8 cellular contexts compared by ENCODE assay signal in genomic region chr2:219247678-219248642, GRCh38. TPM values are rescaled to one million over a fixed set of nuclear protein-coding genes. Genes with fewer than 3 reads are reported as not detected.
DNase-seq lines count a peak whose midpoint lies in the region; ATAC-seq, FAIRE-seq and TF ChIP-seq lines count a peak whose summit lies in the region.

No MANE protein-coding gene starts in this region.

- H3K79me2 ChIP-seq in keratinocyte (ENCODE audit: control insufficient read depth, insufficient read depth, low read length), result peaks cover 53% of the 10 kb centered on the region

- no peak for FAIRE-seq in keratinocyte (lab: Jason Lieb, UNC)

- peak overlapping the region; percentile 83 to 95 (median 89) for H3K4me3 Mint-ChIP-seq in IgD-negative memory B cell

- H3K9me3 Mint-ChIP-seq in IgD-negative memory B cell, result no peaks in the 10 kb centered on the region

- peaks cover 31 to 39% of the 10 kb centered on the region in 2 experiments for H3K36me3 ChIP-seq in keratinocyte (ENCODE audit: control insufficient read depth in 2 of 2, extremely low read depth in 1 of 2, insufficient read depth in 2 of 2, low read length in 2 of 2)

- H3K4me1 Mint-ChIP-seq in IgD-negative memory B cell, result peaks cover 50 to 68% (median 58%) of the 10 kb centered on the region in 3 donors

- peaks cover 68% of the 10 kb centered on the region for H3K4me1 ChIP-seq in keratinocyte (ENCODE audit: control insufficient read depth, extremely low read depth, insufficient read depth, low read length)

- no peak for ATAC-seq in GM21717 (IDR thresholded peaks at IDR 0.05; ENCODE audit: unreplicated experiment)

- TF ChIP-seq CTCF in keratinocyte (optimal IDR thresholded peaks at IDR 0.05 in 1 of 3, IDR thresholded peaks at IDR 0.05 in 1 of 3, conservative IDR thresholded peaks at IDR 0.05 in 1 of 3; ENCODE audit: extremely low read depth in 1 of 3, insufficient read depth in 2 of 3, low read length in 3 of 3), result no peak

- H3K27me3 Mint-ChIP-seq in IgD-negative memory B cell, result peaks cover 1% of the 10 kb centered on the region

- no peak overlapping the region for H3K4me3 ChIP-seq in keratinocyte (ENCODE audit: control insufficient read depth in 2 of 3, extremely low read depth in 1 of 3, insufficient read depth in 2 of 3, low read depth in 1 of 3, low read length in 3 of 3)

- H3K36me3 Mint-ChIP-seq in IgD-negative memory B cell, result peaks cover 7% of the 10 kb centered on the region

- peak overlapping the region; percentile 85 to 96 (median 93) for H3K27ac Mint-ChIP-seq in IgD-negative memory B cell

- H3K9me3 ChIP-seq in keratinocyte (ENCODE audit: control insufficient read depth, low read depth, low read length), result no peaks in the 10 kb centered on the region

- peaks cover 5% of the 10 kb centered on the region for H4K20me1 ChIP-seq in keratinocyte (ENCODE audit: control insufficient read depth, extremely low read depth, insufficient read depth, low read length)

- dilution Hi-C loops in keratinocyte (cut with MboI; ENCODE audit: extremely low pct_ligation_motif_present, low sequenced_read_pairs), result no loop called here

- no peaks in the 10 kb centered on the region for H3K9me1 ChIP-seq in keratinocyte (ENCODE audit: control insufficient read depth, extremely low read depth, insufficient read depth, low read length)

- no peak overlapping the region for H3K4me2 ChIP-seq in keratinocyte (ENCODE audit: control insufficient read depth, extremely low read depth, insufficient read depth, low read depth, low read length)

- H3K27me3 ChIP-seq in keratinocyte (ENCODE audit: control insufficient read depth, extremely low read depth, insufficient read depth, low read length), result no peaks in the 10 kb centered on the region

- peak; percentile 61 for DNase-seq in activated CD8-positive, alpha-beta memory T cell treated with anti-CD3 and anti-CD28 coated beads, Interleukin-2, amount 50 U/mL, for 1 hour (ENCODE audit: extremely low read depth)
- DNase-seq in keratinocyte (ENCODE audit: low read depth, low spot score) (no peak), NCI-H2227 (lab: John Stamatoyannopoulos, UW; ENCODE audit: unreplicated experiment) (no peak), NCI-H1694 treated with DMSO at 0.1 percent for 48 hours (lab: John Stamatoyannopoulos, UW) (no peak), amniotic stem cell (lab: John Stamatoyannopoulos, UW) (no peak)
- peak; percentile 43 to 68 for DNase-seq in stimulated activated CD8-positive, alpha-beta memory T cell treated with anti-CD3 and anti-CD28 coated beads, Interleukin-7, amount 100 ng/mL, for 48 hours (ENCODE audit: extremely low read depth in 1 of 2, low read depth in 1 of 2)

- no peak overlapping the region for H2AFZ ChIP-seq in keratinocyte (ENCODE audit: control insufficient read depth, low read length)

- peak overlapping the region; percentile 69 for H3K9ac ChIP-seq in keratinocyte (ENCODE audit: control insufficient read depth, extremely low read depth, insufficient read depth, low read length)

- peak overlapping the region; percentile 88 for H3K27ac ChIP-seq in keratinocyte (ENCODE audit: control insufficient read depth, insufficient read depth, low read length)

RNA-seq across cellular contexts. Expression of gene STK16, which starts 2.7 kb away (rescaled TPM):
- polyA plus RNA-seq in IgD-negative memory B cell (17.9 TPM), keratinocyte (35.8 to 44.7 TPM (median 40.2 TPM) in 3 replicates)
- 8.8 TPM for polyA plus RNA-seq in keratinocyte (2011; ENCODE audit: low read depth)
- 39.1 and 53.2 TPM in 2 replicates for polyA plus RNA-seq in keratinocyte (2011; cell fraction: cytosol; rRNA removed)
- polyA plus RNA-seq in keratinocyte (2011; cell fraction: nucleus; rRNA removed), result 18.0 and 26.4 TPM in 2 replicates
- 25.1 and 33.3 TPM in 2 replicates for polyA plus RNA-seq in keratinocyte (2012; ENCODE audit: low replicate concordance)
- polyA minus RNA-seq in keratinocyte, result 36.8 to 48.8 TPM (median 38.1 TPM) in 3 replicates
- polyA minus RNA-seq in keratinocyte (2011; cell fraction: cytosol; rRNA and poly(A)+ RNA removed), result 26.9 TPM
- 5.2 and 7.5 TPM in 2 replicates for polyA minus RNA-seq in keratinocyte (2011; cell fraction: nucleus; rRNA and poly(A)+ RNA removed)

RNA-seq across cellular contexts. Expression of gene GLB1L, which starts 2.7 kb away (rescaled TPM):
- polyA plus RNA-seq in IgD-negative memory B cell (not detected), keratinocyte (4.3 to 6.9 TPM (median 5.2 TPM) in 3 replicates)
- polyA plus RNA-seq in keratinocyte (2011; ENCODE audit: low read depth), result 0.55 TPM
- 2.0 and 2.7 TPM in 2 replicates for polyA plus RNA-seq in keratinocyte (2011; cell fraction: cytosol; rRNA removed)
- 8.8 and 9.0 TPM in 2 replicates for polyA plus RNA-seq in keratinocyte (2011; cell fraction: nucleus; rRNA removed)
- polyA plus RNA-seq in keratinocyte (2012; ENCODE audit: low replicate concordance), result 1.1 and 4.4 TPM in 2 replicates
- 2.5 to 5.0 TPM (median 3.0 TPM) in 3 replicates for polyA minus RNA-seq in keratinocyte
- 2.9 TPM for polyA minus RNA-seq in keratinocyte (2011; cell fraction: cytosol; rRNA and poly(A)+ RNA removed)
- polyA minus RNA-seq in keratinocyte (2011; cell fraction: nucleus; rRNA and poly(A)+ RNA removed), result 4.2 and 5.8 TPM in 2 replicates

RNA-seq across cellular contexts. Expression of gene TUBA4B, which starts 5.1 kb away (rescaled TPM):
- polyA plus RNA-seq in IgD-negative memory B cell (not detected), keratinocyte (0.08 TPM in 1 of 3 replicates, not detected in the others)
- not detected for polyA plus RNA-seq in keratinocyte (2011; ENCODE audit: low read depth)
- polyA plus RNA-seq in keratinocyte (2011; cell fraction: cytosol; rRNA removed), result 0.05 TPM in 1 of 2 replicates, not detected in the other
- polyA plus RNA-seq in keratinocyte (2011; cell fraction: nucleus; rRNA removed), result 0.09 TPM in 1 of 2 replicates, not detected in the other
- polyA plus RNA-seq in keratinocyte (2012; ENCODE audit: low replicate concordance), result not detected in 2 replicates
- polyA minus RNA-seq in keratinocyte, result not detected in 3 replicates
- not detected for polyA minus RNA-seq in keratinocyte (2011; cell fraction: cytosol; rRNA and poly(A)+ RNA removed)
- polyA minus RNA-seq in keratinocyte (2011; cell fraction: nucleus; rRNA and poly(A)+ RNA removed), result not detected in 2 replicates

RNA-seq across cellular contexts. Expression of gene TUBA4A, which starts 5.8 kb away (rescaled TPM):
- polyA plus RNA-seq in IgD-negative memory B cell (229 TPM), keratinocyte (524 to 819 TPM (median 569 TPM) in 3 replicates)
- 80.1 TPM for polyA plus RNA-seq in keratinocyte (2011; ENCODE audit: low read depth)
- polyA plus RNA-seq in keratinocyte (2011; cell fraction: cytosol; rRNA removed), result 560 and 665 TPM in 2 replicates
- 738 and 769 TPM in 2 replicates for polyA plus RNA-seq in keratinocyte (2011; cell fraction: nucleus; rRNA removed)
- 401 and 544 TPM in 2 replicates for polyA plus RNA-seq in keratinocyte (2012; ENCODE audit: low replicate concordance)
- polyA minus RNA-seq in keratinocyte, result 266 to 690 TPM (median 309 TPM) in 3 replicates
- polyA minus RNA-seq in keratinocyte (2011; cell fraction: cytosol; rRNA and poly(A)+ RNA removed), result 136 TPM
- polyA minus RNA-seq in keratinocyte (2011; cell fraction: nucleus; rRNA and poly(A)+ RNA removed), result 115 and 162 TPM in 2 replicates

RNA-seq across cellular contexts. Expression of gene ANKZF1, which starts 18.4 kb away (rescaled TPM):
- 31.1 TPM for polyA plus RNA-seq in IgD-negative memory B cell
- polyA plus RNA-seq in keratinocyte, result 20.9 to 41.0 TPM (median 35.1 TPM) in 3 replicates
- polyA plus RNA-seq in keratinocyte (2011; ENCODE audit: low read depth), result 47.2 TPM
- polyA plus RNA-seq in keratinocyte (2011; cell fraction: cytosol; rRNA removed), result 10.6 and 11.5 TPM in 2 replicates
- 134 and 151 TPM in 2 replicates for polyA plus RNA-seq in keratinocyte (2011; cell fraction: nucleus; rRNA removed)
- polyA plus RNA-seq in keratinocyte (2012; ENCODE audit: low replicate concordance), result 17.2 and 39.4 TPM in 2 replicates
- 17.4 to 26.8 TPM (median 20.2 TPM) in 3 replicates for polyA minus RNA-seq in keratinocyte
- 14.4 TPM for polyA minus RNA-seq in keratinocyte (2011; cell fraction: cytosol; rRNA and poly(A)+ RNA removed)
- polyA minus RNA-seq in keratinocyte (2011; cell fraction: nucleus; rRNA and poly(A)+ RNA removed), result 27.3 and 35.8 TPM in 2 replicates

Comparison
In these comparisons a context has a peak if more than half of its experiments do, and no peak if none do; other contexts are left out.
1. DNase-seq: peak in activated CD8-positive, alpha-beta memory T cell treated with anti-CD3 and anti-CD28 coated beads, Interleukin-2, amount 50 U/mL, for 1 hour (single experiment) and stimulated activated CD8-positive, alpha-beta memory T cell treated with anti-CD3 and anti-CD28 coated beads, Interleukin-7, amount 100 ng/mL, for 48 hours (2 of 2); none in keratinocyte (single experiment), NCI-H2227 (single experiment), NCI-H1694 treated with DMSO at 0.1 percent for 48 hours (single experiment) and amniotic stem cell (single experiment).